ENCODE assay signal across 8 cellular contexts in the genomic region with DNA sequence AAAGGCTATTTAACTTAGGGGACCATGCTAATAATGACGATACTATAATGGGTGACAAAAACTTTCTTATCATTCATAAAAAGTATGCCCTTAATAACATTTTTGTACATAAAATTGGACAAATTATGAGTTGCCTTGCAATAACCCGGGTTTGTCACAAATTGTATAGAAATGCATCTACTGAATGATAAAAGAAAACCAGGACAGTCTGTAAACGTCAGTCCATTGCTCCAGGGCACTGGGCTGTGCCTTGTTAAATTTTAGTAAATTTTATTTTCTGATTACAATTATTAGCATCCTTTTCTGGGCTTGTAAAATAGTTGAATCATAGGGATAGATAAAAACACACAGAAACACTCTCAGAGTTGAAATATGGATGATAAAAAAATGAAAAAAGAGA.
"Had no signal": no experiment of that assay in that cellular context is flagged by ENCODE, and none has a peak within 500 bp of the region (broad histone marks: within the 10 kb centered on the region; RNA-seq: fewer than 3 reads in every experiment).

No MANE protein-coding gene starts in this region.

- H2AFZ ChIP-seq: GM23248, GM23338 had no signal

- H3K4me3 ChIP-seq: GM23248, GM23338, HAP-1 had no signal

- H3K36me3 ChIP-seq: HAP-1 had no signal

- H3K4me3 Mint-ChIP-seq: GM23338, H9, HFFc6 had no signal

- H3K9me3 ChIP-seq: HAP-1 had no signal

- H3K27ac ChIP-seq: GM23248 had no signal

- H3K4me1 Mint-ChIP-seq: GM23338, H9 had no signal

- H3K4me2 ChIP-seq: GM23338 had no signal

- DNase-seq: GM23248, H7, H9, HCEC 1CT, HFFc6 had no signal

- H3K27ac Mint-ChIP-seq: GM23338, H9, HFFc6 had no signal

- H3K4me1 ChIP-seq: HAP-1 had no signal

- ATAC-seq: GM23338, HCT116 had no signal

- H3K9ac ChIP-seq: GM23248 had no signal

- H3K9me3 Mint-ChIP-seq: GM23338, H9 had no signal
